In the genomic region with DNA sequence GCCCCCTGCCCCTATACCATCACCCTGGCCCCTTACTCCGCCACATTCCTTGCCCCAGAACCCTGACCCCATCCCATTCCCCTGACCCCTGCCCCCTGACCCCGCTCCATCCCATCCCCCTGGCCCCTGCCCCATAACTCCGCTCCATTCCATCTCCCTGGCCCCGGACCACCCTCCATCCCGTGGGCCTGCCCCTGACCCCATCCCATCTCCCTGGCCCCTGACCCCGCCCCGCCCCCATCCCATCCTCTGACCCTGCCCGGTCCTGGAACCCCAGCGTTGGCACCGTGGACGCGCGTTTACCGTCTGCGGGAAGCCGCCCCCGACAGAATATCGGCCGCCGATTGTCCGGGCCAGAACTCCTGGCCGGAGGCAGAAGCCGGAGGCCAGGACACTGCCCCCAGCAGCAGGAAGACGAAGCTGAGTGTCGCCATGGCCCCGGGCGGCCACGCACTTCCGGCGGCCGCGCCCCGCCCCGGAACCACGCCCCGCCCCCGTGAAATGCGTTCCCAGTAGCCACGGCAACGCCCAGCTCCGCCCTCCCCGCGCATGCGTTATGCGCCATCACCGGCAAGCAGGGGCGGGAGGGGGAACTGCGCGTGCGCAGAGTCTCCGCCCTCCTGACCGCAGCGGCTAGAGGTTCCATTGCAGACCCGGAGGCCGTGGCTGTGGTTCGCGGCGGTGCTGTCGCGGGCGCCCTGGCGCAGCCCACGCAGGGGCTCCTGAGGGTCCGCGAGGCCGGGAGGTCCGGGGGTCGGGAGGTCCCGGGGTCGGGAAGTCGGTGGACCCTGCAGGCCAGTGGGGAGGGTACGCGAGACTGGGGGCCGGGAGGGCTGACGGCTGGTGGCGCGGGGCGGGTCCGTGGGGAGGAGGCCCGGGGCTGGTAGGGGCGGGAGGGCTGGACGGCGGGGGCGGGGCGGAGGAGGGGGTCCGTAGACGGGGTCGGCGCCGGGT, we compare ENCODE assay signal across 8 cellular contexts. TPM values are rescaled to one million over a fixed set of nuclear protein-coding genes. Genes with fewer than 3 reads are reported as not detected.
A peak's percentile ranks its signal among the peaks of the same experiment; 100 is the strongest.
DNase-seq lines count a peak whose midpoint lies in the region; ATAC-seq, FAIRE-seq and TF ChIP-seq lines count a peak whose summit lies in the region.

A gene with protein sequence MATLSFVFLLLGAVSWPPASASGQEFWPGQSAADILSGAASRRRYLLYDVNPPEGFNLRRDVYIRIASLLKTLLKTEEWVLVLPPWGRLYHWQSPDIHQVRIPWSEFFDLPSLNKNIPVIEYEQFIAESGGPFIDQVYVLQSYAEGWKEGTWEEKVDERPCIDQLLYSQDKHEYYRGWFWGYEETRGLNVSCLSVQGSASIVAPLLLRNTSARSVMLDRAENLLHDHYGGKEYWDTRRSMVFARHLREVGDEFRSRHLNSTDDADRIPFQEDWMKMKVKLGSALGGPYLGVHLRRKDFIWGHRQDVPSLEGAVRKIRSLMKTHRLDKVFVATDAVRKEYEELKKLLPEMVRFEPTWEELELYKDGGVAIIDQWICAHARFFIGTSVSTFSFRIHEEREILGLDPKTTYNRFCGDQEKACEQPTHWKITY (minus strand): TSS at position 458 of the 954 bp plus-strand sequence. CDS start 24 bp downstream, at position 434.

- H3K4me2 ChIP-seq in endothelial cell of umbilical vein (ENCODE audit: insufficient read depth, low read length) = peak within 1 kb of the TSS; percentile 65

- POLR2A ChIA-PET in endothelial cell of umbilical vein (lab: Charles Lee) = interaction anchor here (0.7 to 1.0 kb wide), 4 partner anchors 29 to 370 kb away, joined by 3 to 9 read pairs (median 7); no protein-coding TSS in a partner anchor

- TF ChIP-seq POLR2A in endothelial cell of umbilical vein (IDR thresholded peaks at IDR 0.05; ENCODE audit: low read depth, low read length) = peak; percentile 89

- H3K4me1 ChIP-seq in endothelial cell of umbilical vein (ENCODE audit: control insufficient read depth, extremely low read depth, insufficient read depth, low read length) = peaks cover 20% of the 10 kb centered on the region

- CTCF ChIA-PET in endothelial cell of umbilical vein (lab: Charles Lee) = interaction anchor here (0.5 to 6.6 kb wide), 12 partner anchors 17 to 280 kb away, joined by 3 to 137 read pairs (median 4); no protein-coding TSS in a partner anchor

- no peaks in the 10 kb centered on the region for H3K9me3 ChIP-seq in endothelial cell of umbilical vein (replicated peaks; ENCODE audit: control insufficient read depth, insufficient read depth, low read length)

- peak within 1 kb of the TSS; percentile 56 for H3K27ac ChIP-seq in endothelial cell of umbilical vein (ENCODE audit: insufficient read depth, low read depth, low read length)

- peaks cover 14% of the 10 kb centered on the region for H3K79me2 ChIP-seq in endothelial cell of umbilical vein (ENCODE audit: control insufficient read depth, insufficient read depth, low read length)

- H3K4me3 ChIP-seq in Jurkat, Clone E6-1 (ENCODE audit: low read length) = peak within 1 kb of the TSS; percentile 63
- H3K4me3 ChIP-seq in endothelial cell of umbilical vein (replicated peaks in 1 of 3; ENCODE audit: insufficient read depth in 1 of 3, low read depth in 1 of 3, low read length in 3 of 3) = peak within 1 kb of the TSS; percentile 67 to 93 (median 79)

- peak; percentile 69 for DNase-seq in DMS114 treated with DMSO at 0.1 percent for 48 hours (lab: John Stamatoyannopoulos, UW; ENCODE audit: unreplicated experiment)
- peak; percentile 88 for DNase-seq in Jurkat, Clone E6-1 (ENCODE audit: low read depth, low spot score)
- DNase-seq in OCI-M2 (lab: John Stamatoyannopoulos, UW; ENCODE audit: unreplicated experiment) = peak; percentile 95
- DNase-seq in activated T-cell treated with anti-CD3 and anti-CD28 coated beads for 24 hours (ENCODE audit: low read depth) = peak; percentile 98
- DNase-seq in endothelial cell of umbilical vein (ENCODE audit: low read depth, low spot score) = peak; percentile 97
- peak; percentile 91 for DNase-seq in middle frontal gyrus (ENCODE audit: extremely low spot score, low spot score)
- peak; percentile 99 for DNase-seq in stimulated activated CD8-positive, alpha-beta memory T cell treated with anti-CD3 and anti-CD28 coated beads, Interleukin-2, amount 100 ng/mL, for 1 hour (ENCODE audit: low read depth in 2 of 2)

- H3K9ac ChIP-seq in endothelial cell of umbilical vein (replicated peaks; ENCODE audit: extremely low read depth, insufficient read depth, low read length) = peak within 1 kb of the TSS; percentile 69

- peak; percentile 72 for ATAC-seq in GM21619 (IDR thresholded peaks at IDR 0.05; ENCODE audit: unreplicated experiment)

- H3K9me1 ChIP-seq in endothelial cell of umbilical vein (replicated peaks; ENCODE audit: control insufficient read depth, extremely low read depth, insufficient read depth, low read length) = no peaks in the 10 kb centered on the region

- no peaks in the 10 kb centered on the region for H3K27me3 ChIP-seq in endothelial cell of umbilical vein (ENCODE audit: control insufficient read depth in 2 of 2, insufficient read depth in 2 of 2, low read length in 2 of 2)

- peaks cover 8 to 21% of the 10 kb centered on the region in 2 experiments for H3K36me3 ChIP-seq in endothelial cell of umbilical vein (ENCODE audit: control insufficient read depth in 2 of 2, extremely low read depth in 1 of 2, insufficient read depth in 2 of 2, low read length in 2 of 2)

- peak in 1 of 2 donors; percentile 2 for TF ChIP-seq CTCF in endothelial cell of umbilical vein (IDR thresholded peaks at IDR 0.05; ENCODE audit: extremely low read depth in 1 of 2, insufficient read depth in 1 of 2, low read depth in 1 of 2, low read length in 2 of 2)

- FAIRE-seq in endothelial cell of umbilical vein (lab: Jason Lieb, UNC) = peak; percentile 94

- no peaks in the 10 kb centered on the region for H4K20me1 ChIP-seq in endothelial cell of umbilical vein (replicated peaks; ENCODE audit: control insufficient read depth, extremely low read depth, insufficient read depth, low read length)

- no TSS peak for BruUV-seq in endothelial cell of umbilical vein (replicated peaks; lab: Mats Ljungman, UMichigan)

- intact Hi-C loops in endothelial cell of umbilical vein (cut with micrococcal nuclease) = loop anchor here (1.0 to 5.0 kb wide), 3 partner anchors 150 to 340 kb away; no protein-coding TSS in a partner anchor

- H2AFZ ChIP-seq in endothelial cell of umbilical vein (ENCODE audit: low read depth, low read length) = peak within 1 kb of the TSS; percentile 39

- dilution Hi-C loops in endothelial cell of umbilical vein (cut with MboI; ENCODE audit: extremely low pct_ligation_motif_present, low sequenced_read_pairs) = no loop called here

TF ChIP-seq in endothelial cell of umbilical vein, 7 proteins besides CTCF, POLR2A, EP300 and RAD21:
- TF ChIP-seq POLR2AphosphoS5 (IDR thresholded peaks at IDR 0.05; ENCODE audit: insufficient read depth, low read depth, low read length) (peak; percentile 86), GATA2 (IDR thresholded peaks at IDR 0.05; ENCODE audit: insufficient read depth, insufficient read length, low read depth, low read length) (no peak), JUN (IDR thresholded peaks at IDR 0.05; ENCODE audit: borderline replicate concordance, insufficient read depth, insufficient read length, low read depth) (no peak)
- TF ChIP-seq, protein P1, sequence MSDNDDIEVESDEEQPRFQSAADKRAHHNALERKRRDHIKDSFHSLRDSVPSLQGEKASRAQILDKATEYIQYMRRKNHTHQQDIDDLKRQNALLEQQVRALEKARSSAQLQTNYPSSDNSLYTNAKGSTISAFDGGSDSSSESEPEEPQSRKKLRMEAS (IDR thresholded peaks at IDR 0.05; ENCODE audit: insufficient read depth, insufficient read length) = peak; percentile 71

RNA-seq across cellular contexts. Expression of the gene that starts here (rescaled TPM):
- polyA plus RNA-seq in Jurkat, Clone E6-1 (2012; ENCODE audit: insufficient read depth, insufficient read length) = 19.6 TPM
- total RNA-seq in endothelial cell of umbilical vein = 47.5 and 48.9 TPM in 2 replicates
- polyA plus RNA-seq in endothelial cell of umbilical vein = 29.6 and 30.7 TPM in 2 replicates
- 23.4 and 24.8 TPM in 2 replicates for polyA plus RNA-seq in endothelial cell of umbilical vein (2011; cell fraction: cytosol; rRNA removed)
- polyA plus RNA-seq in endothelial cell of umbilical vein (2011; cell fraction: nucleus; rRNA removed) = 111 and 122 TPM in 2 replicates
- 34.1 and 48.5 TPM in 2 replicates for polyA plus RNA-seq in endothelial cell of umbilical vein (2012)
- polyA minus RNA-seq in endothelial cell of umbilical vein = 22.6 and 24.2 TPM in 2 replicates
- 1.6 TPM for polyA minus RNA-seq in endothelial cell of umbilical vein (2011; cell fraction: cytosol; rRNA and poly(A)+ RNA removed)
- 33.7 and 49.5 TPM in 2 replicates for polyA minus RNA-seq in endothelial cell of umbilical vein (2011; cell fraction: nucleus; rRNA and poly(A)+ RNA removed)

Comparison
In these comparisons a context has a peak if more than half of its experiments do, and no peak if none do; other contexts are left out.
1. Peak in every context shown above with its lines: DNase-seq, ATAC-seq, H3K4me3 ChIP-seq and H3K27ac ChIP-seq.